ENCODE assay signal across 8 cellular contexts in the genomic region with DNA sequence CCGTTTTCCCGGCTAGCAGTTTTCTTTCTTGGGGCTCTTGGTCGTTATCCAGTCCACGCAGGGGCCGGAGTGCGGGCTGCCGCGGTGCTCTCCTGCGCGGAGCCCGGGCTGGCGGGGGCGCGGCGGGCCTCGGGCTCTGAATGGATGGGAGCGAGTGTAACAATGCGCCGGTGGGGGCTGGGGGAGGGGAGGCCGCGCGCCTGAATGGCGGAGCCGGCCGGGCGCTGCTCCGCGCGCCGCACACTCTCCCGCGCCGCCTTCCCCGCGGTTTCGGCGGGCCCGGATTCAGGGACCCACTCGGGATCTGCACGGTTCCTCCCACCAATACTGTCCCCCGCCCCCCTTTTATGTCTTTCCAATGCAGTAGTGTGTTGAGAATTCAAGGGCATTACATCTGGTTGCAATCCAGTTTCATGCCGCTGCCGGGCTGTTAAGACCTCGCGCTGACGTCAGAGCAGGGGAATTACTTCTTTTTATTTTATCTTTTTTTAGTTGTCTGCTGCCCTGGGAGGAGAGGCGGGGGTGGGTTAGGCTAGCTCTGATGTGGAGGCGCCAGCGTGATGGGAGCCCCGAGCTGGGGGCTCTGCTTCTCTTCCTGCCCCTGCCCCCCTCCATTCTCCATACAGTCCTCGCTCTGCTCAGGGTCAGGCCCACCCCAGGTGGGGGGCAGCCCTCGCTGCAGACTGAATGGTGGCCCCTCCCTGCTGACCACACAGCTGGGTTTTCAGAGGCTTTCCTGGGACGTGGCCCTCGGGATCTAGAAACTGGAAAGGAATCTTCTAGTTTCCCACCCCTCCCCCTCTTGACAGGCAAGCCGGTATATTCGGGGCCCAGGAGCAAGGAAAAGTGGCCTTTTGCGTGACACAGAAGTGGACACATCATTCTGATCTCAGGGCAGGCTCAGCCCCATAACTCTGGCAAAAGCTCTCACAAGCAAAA. TPM values are rescaled to one million over a fixed set of nuclear protein-coding genes. Genes with fewer than 3 reads are reported as not detected.
DNase-seq lines count a peak whose midpoint lies in the region; ATAC-seq and TF ChIP-seq lines count a peak whose summit lies in the region.

No MANE protein-coding gene starts in this region.

- TF ChIP-seq EP300 in gastroesophageal sphincter (IDR thresholded peaks at IDR 0.05) (no peak), transverse colon (IDR thresholded peaks at IDR 0.05; ENCODE audit: low read depth) (no peak)

- H3K9me3 ChIP-seq in gastroesophageal sphincter = no peaks in the 10 kb centered on the region
- no peaks in the 10 kb centered on the region for H3K9me3 ChIP-seq in transverse colon

- intact Hi-C loops in transverse colon (cut with DNase I; ENCODE audit: low total_unique reads) = loop anchor here (5.0 kb wide), 1 partner anchor 99 kb away; no protein-coding TSS in a partner anchor

- peak; percentile 23 to 31 for TF ChIP-seq POLR2A in gastroesophageal sphincter (IDR thresholded peaks at IDR 0.05)
- TF ChIP-seq POLR2A in transverse colon (IDR thresholded peaks at IDR 0.05) = peak; percentile 32

- ATAC-seq in HG03139 (IDR thresholded peaks at IDR 0.05; ENCODE audit: unreplicated experiment) (peak; percentile 28), gastroesophageal sphincter (peak; percentile 71)

- H3K36me3 ChIP-seq in gastroesophageal sphincter (no peaks in the 10 kb centered on the region), transverse colon (no peaks in the 10 kb centered on the region)

- H3K4me1 ChIP-seq in gastroesophageal sphincter (peaks cover 0 to 60% (median 35%) of the 10 kb centered on the region in 3 donors), transverse colon (peaks cover 23 to 45% (median 32%) of the 10 kb centered on the region in 4 donors)

- 0 to 9% methylated on average over 6 to 9 of the region's 57 CpGs for WGBS in gastroesophageal sphincter (ENCODE audit: low coverage in 1 of 2), 2 donors
- WGBS in transverse colon (ENCODE audit: low coverage in 1 of 2), 2 donors = 4 to 10% methylated on average over 9 to 34 of the region's 57 CpGs

- in situ Hi-C loops in transverse colon (cut with MboI; ENCODE audit: low pct_ligation_motif_present in 1 of 4, low pct_unique_long_range_greater_than_20kb in 1 of 4, low sequenced_read_pairs in 3 of 4) = loop anchor here (10.0 to 25.0 kb wide), 5 partner anchors 104 to 354 kb away; partner anchors contain the start of genes ATPAF2 (in 2 of the 4) and GID4 (in 2 of the 4)

- H3K4me3 ChIP-seq in gastroesophageal sphincter = peak overlapping the region; percentile 75 to 88
- H3K4me3 ChIP-seq in transverse colon = peak overlapping the region; percentile 49 to 90 (median 74)

- DNase-seq in NCI-H1436 (lab: John Stamatoyannopoulos, UW) (peak; percentile 72), NCI-H1436 treated with DMSO at 0.1 percent for 48 hours (lab: John Stamatoyannopoulos, UW) (no peak), RPMI8226 (peak; percentile 80), non-pigmented ciliary epithelial cell (ENCODE audit: low read depth) (peak; percentile 61), transverse colon (peak; percentile 75)
- DNase-seq in activated naive CD4-positive, alpha-beta T cell (lab: John Stamatoyannopoulos, UW) = peak in 3 of 4 experiments; percentile 19 to 59 (median 20)

- H3K27ac ChIP-seq in gastroesophageal sphincter = peak overlapping the region; percentile 88 to 99 (median 94)
- H3K27ac ChIP-seq in transverse colon = peak overlapping the region; percentile 89 to 98 (median 92)

- H3K27me3 ChIP-seq in gastroesophageal sphincter (no peaks in the 10 kb centered on the region), transverse colon (no peaks in the 10 kb centered on the region)

- TF ChIP-seq CTCF in gastroesophageal sphincter (IDR thresholded peaks at IDR 0.05) (no peak), transverse colon (IDR thresholded peaks at IDR 0.05) (no peak)

RNA-seq across cellular contexts. Expression of gene RAI1, which starts 1.7 kb away (rescaled TPM):
- total RNA-seq in gastroesophageal sphincter (10 to 100 TPM; 15.9 to 39.7 (median 28.3) TPM), transverse colon (100 to 1,000 TPM in 1 of 4 donors, 10 to 100 TPM in 3; 14.1 to 163 (median 34.6) TPM)
